ENCODE assay signal across 1 cellular context in genomic region chr17:27532269-27533067, GRCh38.
TF ChIP-seq lines count a peak whose summit lies in the region.

No MANE protein-coding gene starts in this region.

TF ChIP-seq in HEK293, 187 proteins besides CTCF, POLR2A, EP300 and RAD21 (continued from another document):
- TF ChIP-seq PATZ1 (tag by site-specific recombination; IDR thresholded peaks at IDR 0.05) (0 out of 2 replicates have a peak, but pooled peaks have one; percentile 23), ZBTB48 (tag by site-specific recombination; IDR thresholded peaks at IDR 0.05) (peak; percentile 60), ZNF488 (tag by site-specific recombination; IDR thresholded peaks at IDR 0.05) (no peak), ZBTB20 (tag by site-specific recombination; IDR thresholded peaks at IDR 0.05) (peak; percentile 38; the same call in 1 of the 2 replicates), ZNF146 (tag by site-specific recombination; IDR thresholded peaks at IDR 0.05) (no peak), ZEB2 (tag by site-specific recombination; IDR thresholded peaks at IDR 0.05) (peak; percentile 76), ZBTB6 (tag by site-specific recombination; IDR thresholded peaks at IDR 0.05) (peak; percentile 38; the same call in 1 of the 2 replicates), ZBTB21 (tag by site-specific recombination; IDR thresholded peaks at IDR 0.05) (peak; percentile 48), ZNF629 (tag by site-specific recombination; IDR thresholded peaks at IDR 0.05) (peak; percentile 50; the same call in 1 of the 2 replicates), ZNF561 (tag by site-specific recombination; IDR thresholded peaks at IDR 0.05; ENCODE audit: borderline replicate concordance) (peak; percentile 51; the same call in 1 of the 2 replicates), SP7 (tag by site-specific recombination; IDR thresholded peaks at IDR 0.05) (peak; percentile 57), ZNF785 (tag by site-specific recombination; IDR thresholded peaks at IDR 0.05) (0 out of 2 replicates have a peak, but pooled peaks have one; percentile 43), ZNF133 (tag by site-specific recombination; IDR thresholded peaks at IDR 0.05) (no peak), SCRT2 (tag by site-specific recombination; IDR thresholded peaks at IDR 0.05) (peak; percentile 25; the same call in 1 of the 2 replicates)
